22 cellular contexts compared by ENCODE assay signal in the genomic region with DNA sequence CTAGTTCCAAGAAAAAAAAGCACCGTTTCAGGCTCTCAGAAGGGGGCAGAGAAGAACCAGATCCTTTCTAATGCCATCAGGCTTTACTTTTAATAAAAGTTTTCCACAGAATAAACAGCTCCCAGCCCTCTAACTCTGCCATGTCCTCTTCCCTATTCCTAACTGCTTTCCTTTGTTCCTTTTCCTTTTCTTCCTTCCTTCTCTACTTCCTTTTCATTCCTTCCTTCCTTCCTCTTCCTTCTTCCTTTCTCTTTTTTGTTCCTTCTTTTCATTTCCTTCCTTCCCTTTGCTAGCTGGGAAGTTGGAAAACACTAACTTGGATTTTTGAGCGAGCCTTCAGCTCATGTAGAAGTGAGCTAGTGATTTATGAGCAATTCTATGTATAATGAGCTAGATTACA. TPM values are rescaled to one million over a fixed set of nuclear protein-coding genes. Genes with fewer than 3 reads are reported as not detected.
DNase-seq lines count a peak whose midpoint lies in the region; ATAC-seq, FAIRE-seq and TF ChIP-seq lines count a peak whose summit lies in the region.
"Had no signal": no experiment of that assay in that cellular context is flagged by ENCODE, and none has a peak within 500 bp of the region (broad histone marks: within the 10 kb centered on the region; RNA-seq: fewer than 3 reads in every experiment).

No MANE protein-coding gene starts in this region.

- peaks cover 86% of the 10 kb centered on the region for H3K36me3 ChIP-seq in adipocyte (ENCODE audit: control insufficient read depth, insufficient read depth, low read length, severe bottlenecking)
- peaks cover 15 to 37% of the 10 kb centered on the region in 2 donors for H3K36me3 ChIP-seq in kidney (ENCODE audit: control insufficient read depth in 1 of 2, insufficient read depth in 2 of 2, low read length in 2 of 2)

- no peaks in the 10 kb centered on the region for H3K27me3 ChIP-seq in H9 (ENCODE audit: insufficient read depth, low read length)
- H3K27me3 ChIP-seq in adipocyte (replicated peaks; ENCODE audit: control insufficient read depth, insufficient read depth, low read length) = no peaks in the 10 kb centered on the region

- no CpG with 5 or more reads among the region's 2 CpGs for WGBS in H9 (ENCODE audit: extremely low coverage, insufficient read length, low lambda C conversion rate)

- no peak overlapping the region for H3T11ph ChIP-seq in H9 (ENCODE audit: low read length)

- H2BK12ac ChIP-seq in H9 (ENCODE audit: insufficient read length, low read depth, low read length) = no peak overlapping the region

- no peak overlapping the region for H2AK5ac ChIP-seq in H9 (ENCODE audit: insufficient read length, low read length)

- H3K4me3 ChIP-seq in adipocyte (ENCODE audit: low read length) (no peak overlapping the region), kidney (ENCODE audit: low read length in 2 of 2) (no peak overlapping the region)
- H3K4me3 ChIP-seq: HAP-1 had no signal

- no peak overlapping the region for H2BK120ac ChIP-seq in H9 (ENCODE audit: low read depth, low read length, poor library complexity, severe bottlenecking)

- TF ChIP-seq CTCF in H9 (conservative IDR thresholded peaks at IDR 0.05) = no peak
- no peak for TF ChIP-seq CTCF in mesothelial cell of epicardium (IDR thresholded peaks at IDR 0.05; ENCODE audit: unreplicated experiment)
- no peak for TF ChIP-seq CTCF in kidney (IDR thresholded peaks at IDR 0.05; ENCODE audit: borderline replicate concordance, extremely low read depth, insufficient read depth)

- no peak overlapping the region for H3K14ac ChIP-seq in H9 (ENCODE audit: insufficient read depth, low read length)

- H2AFZ ChIP-seq in H9 (ENCODE audit: low read length) = no peak overlapping the region

- no peak overlapping the region for H2BK15ac ChIP-seq in H9 (ENCODE audit: low read depth, low read length)

- H4K20me1 ChIP-seq in H9 (ENCODE audit: control insufficient read depth, insufficient read depth, insufficient read length) = no peaks in the 10 kb centered on the region

- H3K79me2 ChIP-seq in H9 (ENCODE audit: insufficient read depth, low read length) = no peaks in the 10 kb centered on the region

- no peaks in the 10 kb centered on the region for H3K4me1 ChIP-seq in H9 (ENCODE audit: insufficient read depth, low read length)
- H3K4me1 ChIP-seq in adipocyte (ENCODE audit: control insufficient read depth, insufficient read depth, low read length) = peaks cover 20% of the 10 kb centered on the region
- no peaks in the 10 kb centered on the region for H3K4me1 ChIP-seq in kidney (ENCODE audit: control insufficient read depth in 1 of 2, insufficient read depth in 1 of 2, low read depth in 1 of 2, low read length in 2 of 2)
- H3K4me1 ChIP-seq: HAP-1 had no signal

- no peak overlapping the region for H4K91ac ChIP-seq in H9 (ENCODE audit: insufficient read length, low read depth, low read length)

- H3K36me3 Mint-ChIP-seq in activated CD4-positive, alpha-beta T cell treated with anti-CD3 and anti-CD28 coated beads, Interleukin-2, amount 10 ng/mL, durations not matched to agents 24 days and 14 days (ENCODE audit: low read depth) = peaks cover 70% of the 10 kb centered on the region
- H3K36me3 Mint-ChIP-seq in H9 (ENCODE audit: insufficient read depth in 1 of 3, low read depth in 3 of 3) = peaks cover 38 to 91% (median 87%) of the 10 kb centered on the region in 3 experiments; a peak in 6 of 7 replicates
- H3K36me3 Mint-ChIP-seq in mesothelial cell of epicardium = peaks cover 50% of the 10 kb centered on the region

- no peak overlapping the region for H3K27ac ChIP-seq in H9 (ENCODE audit: insufficient read length, low read depth, low read length)
- H3K27ac ChIP-seq in kidney (ENCODE audit: low read depth in 2 of 2, low read length in 2 of 2) = no peak overlapping the region
- H3K27ac ChIP-seq: C4-2B had no signal

- H3K4me3 Mint-ChIP-seq in activated CD4-positive, alpha-beta T cell treated with anti-CD3 and anti-CD28 coated beads, Interleukin-2, amount 10 ng/mL, durations not matched to agents 24 days and 14 days = no peak overlapping the region
- no peak overlapping the region for H3K4me3 Mint-ChIP-seq in H9
- H3K4me3 Mint-ChIP-seq in mesothelial cell of epicardium = no peak overlapping the region

- H3K9ac ChIP-seq in H9 (ENCODE audit: extremely low read depth, insufficient read length, low read length) (no peak overlapping the region), adipocyte (ENCODE audit: low read length) (peak overlapping the region; percentile 30), kidney (ENCODE audit: low read length in 2 of 2) (no peak overlapping the region)

- FAIRE-seq in kidney (lab: Jason Lieb, UNC) = no peak
- FAIRE-seq: HTR-8/SVneo had no signal

- H3K79me1 ChIP-seq in H9 (ENCODE audit: insufficient read depth, low read depth, low read length, poor library complexity, severe bottlenecking) = peaks cover 3% of the 10 kb centered on the region

- no peaks in the 10 kb centered on the region for H3K27me3 Mint-ChIP-seq in activated CD4-positive, alpha-beta T cell treated with anti-CD3 and anti-CD28 coated beads, Interleukin-2, amount 10 ng/mL, durations not matched to agents 24 days and 14 days
- H3K27me3 Mint-ChIP-seq in H9 (ENCODE audit: low read depth) (no peaks in the 10 kb centered on the region), mesothelial cell of epicardium (ENCODE audit: low read depth) (no peaks in the 10 kb centered on the region)

- no peak overlapping the region for H4K8ac ChIP-seq in H9 (replicated peaks; ENCODE audit: insufficient read length, low read depth, low read length)

- DNase-seq in activated CD4-positive, alpha-beta T cell treated with anti-CD3 and anti-CD28 coated beads, Interleukin-2, amount 10 ng/mL, durations not matched to agents 24 days and 14 days = no peak
- no peak for DNase-seq in activated CD4-positive, alpha-beta T cell treated with anti-CD3 and anti-CD28 coated beads for 4 hours
- DNase-seq in H9 = no peak
- DNase-seq in adipocyte (ENCODE audit: low read depth) = no peak
- no peak for DNase-seq in mesothelial cell of epicardium (ENCODE audit: low spot score in 2 of 2, unreplicated experiment in 2 of 2)
- DNase-seq in kidney = no peak
- no peak for DNase-seq in activated T-cell treated with anti-CD3 and anti-CD28 coated beads, Interleukin-2, amount 50 U/mL, for 48 hours
- DNase-seq: 8988T, COR-L47, DMS153, EL, NCI-H1048, NCI-H146, NCI-H2081 treated with DMSO at 0.1 percent for 48 hours, NCI-H2227 treated with DMSO at 0.1 percent for 48 hours, NCI-H526, RPMI8226 had no signal

- no peaks in the 10 kb centered on the region for H3K23me2 ChIP-seq in H9 (ENCODE audit: insufficient read length, low read depth, low read length, poor library complexity, severe bottlenecking)

- intact Hi-C loops in activated CD4-positive, alpha-beta T cell treated with anti-CD3 and anti-CD28 coated beads, Interleukin-2, amount 10 ng/mL, durations not matched to agents 24 days and 14 days (cut with micrococcal nuclease) = no loop called here
- intact Hi-C loops in kidney (cut with DNase I) = no loop called here

- no peak overlapping the region for H3K4ac ChIP-seq in H9 (ENCODE audit: low read depth, low read length)

- no peak overlapping the region for H2BK5ac ChIP-seq in H9 (ENCODE audit: insufficient read length, low read length)

- H2BK20ac ChIP-seq in H9 (ENCODE audit: low read depth, low read length, poor library complexity, severe bottlenecking) = no peak overlapping the region

- no peak overlapping the region for H3K56ac ChIP-seq in H9 (ENCODE audit: insufficient read length, low read depth, low read length)

- H3K23ac ChIP-seq in H9 (ENCODE audit: insufficient read length, low read depth, low read length) = no peak overlapping the region

- no peak overlapping the region for H4K5ac ChIP-seq in H9 (ENCODE audit: insufficient read length, low read depth, low read length)

- H3K18ac ChIP-seq in H9 (ENCODE audit: insufficient read length, low read depth, low read length) = no peak overlapping the region

- no peak overlapping the region for H3K4me2 ChIP-seq in H9 (ENCODE audit: insufficient read depth, insufficient read length, low read length)

- peaks cover 10% of the 10 kb centered on the region for H3K4me1 Mint-ChIP-seq in activated CD4-positive, alpha-beta T cell treated with anti-CD3 and anti-CD28 coated beads, Interleukin-2, amount 10 ng/mL, durations not matched to agents 24 days and 14 days
- no peaks in the 10 kb centered on the region for H3K4me1 Mint-ChIP-seq in H9
- no peaks in the 10 kb centered on the region for H3K4me1 Mint-ChIP-seq in mesothelial cell of epicardium

- ATAC-seq in GM21360 (IDR thresholded peaks at IDR 0.05; ENCODE audit: unreplicated experiment) = no peak

- no peaks in the 10 kb centered on the region for H3K9me3 ChIP-seq in H9 (ENCODE audit: control insufficient read depth, low read depth, low read length)
- no peaks in the 10 kb centered on the region for H3K9me3 ChIP-seq in adipocyte (ENCODE audit: control insufficient read depth, low read length)
- no peaks in the 10 kb centered on the region for H3K9me3 ChIP-seq in kidney (ENCODE audit: control insufficient read depth in 1 of 2, low read length in 2 of 2)
- H3K9me3 ChIP-seq: HAP-1 had no signal

- H3K9me3 Mint-ChIP-seq in activated CD4-positive, alpha-beta T cell treated with anti-CD3 and anti-CD28 coated beads, Interleukin-2, amount 10 ng/mL, durations not matched to agents 24 days and 14 days = no peaks in the 10 kb centered on the region
- H3K9me3 Mint-ChIP-seq in H9 (no peaks in the 10 kb centered on the region), mesothelial cell of epicardium (no peaks in the 10 kb centered on the region)

- peak overlapping the region; percentile 51 for H3K27ac Mint-ChIP-seq in activated CD4-positive, alpha-beta T cell treated with anti-CD3 and anti-CD28 coated beads, Interleukin-2, amount 10 ng/mL, durations not matched to agents 24 days and 14 days
- H3K27ac Mint-ChIP-seq in H9 (peak overlapping the region in 2 of 3 experiments; percentile 83 to 91; a peak in 5 of 7 replicates), mesothelial cell of epicardium (peak overlapping the region; percentile 74)

RNA-seq across cellular contexts. Expression of a gene that starts 46.2 kb away (rescaled TPM):
- 83.2 and 92.7 TPM in 2 replicates for total RNA-seq in activated CD4-positive, alpha-beta T cell treated with anti-CD3 and anti-CD28 coated beads, Interleukin-2, amount 10 ng/mL, durations not matched to agents 24 days and 14 days
- 200 and 210 TPM in 2 replicates for total RNA-seq in H9 (2021)
- 230 to 265 TPM (median 260 TPM) in 3 replicates for total RNA-seq in mesothelial cell of epicardium
- 55.5 TPM for total RNA-seq in kidney
- polyA plus RNA-seq in kidney (ENCODE audit: insufficient read depth, low read depth, low replicate concordance) = 10.7 TPM
- total RNA-seq: OCI-LY7 had no signal

RNA-seq across cellular contexts. Expression of a gene that starts 48.7 kb away (rescaled TPM):
- total RNA-seq in activated CD4-positive, alpha-beta T cell treated with anti-CD3 and anti-CD28 coated beads, Interleukin-2, amount 10 ng/mL, durations not matched to agents 24 days and 14 days = 0.83 and 1.4 TPM in 2 replicates
- total RNA-seq in H9 (2021) (4.8 and 6.4 TPM in 2 replicates), mesothelial cell of epicardium (9.9 to 10.6 TPM (median 9.9 TPM) in 3 replicates), kidney (2.0 TPM)
- 5.8 TPM for polyA plus RNA-seq in kidney (ENCODE audit: insufficient read depth, low read depth, low replicate concordance)
- total RNA-seq: OCI-LY7 had no signal

RNA-seq across cellular contexts. Expression of a gene that starts 51.8 kb away (rescaled TPM):
- not detected in 2 replicates for total RNA-seq in activated CD4-positive, alpha-beta T cell treated with anti-CD3 and anti-CD28 coated beads, Interleukin-2, amount 10 ng/mL, durations not matched to agents 24 days and 14 days
- total RNA-seq in H9 (2021) = 3.2 and 3.3 TPM in 2 replicates
- 3.1 to 3.3 TPM (median 3.1 TPM) in 3 replicates for total RNA-seq in mesothelial cell of epicardium
- total RNA-seq in kidney = 0.19 TPM
- 0.15 TPM for polyA plus RNA-seq in kidney (ENCODE audit: insufficient read depth, low read depth, low replicate concordance)
- total RNA-seq: OCI-LY7 had no signal
